ENCODE assay signal across 16 cellular contexts in genomic region chr5:64518784-64519183, GRCh38. TPM values are rescaled to one million over a fixed set of nuclear protein-coding genes. Genes with fewer than 3 reads are reported as not detected.
DNase-seq lines count a peak whose midpoint lies in the region; ATAC-seq and TF ChIP-seq lines count a peak whose summit lies in the region.
"Had no signal": no experiment of that assay in that cellular context is flagged by ENCODE, and none has a peak within 500 bp of the region (broad histone marks: within the 10 kb centered on the region; RNA-seq: fewer than 3 reads in every experiment).

No MANE protein-coding gene starts in this region.

- intact Hi-C loops in cardiac septum (cut with DNase I): no loop called here

- no peak for DNase-seq in GM20000 (ENCODE audit: low spot score)
- no peak for DNase-seq in medulla oblongata (ENCODE audit: extremely low spot score)
- DNase-seq in cardiac septum (ENCODE audit: low spot score): no peak
- no peak for DNase-seq in ecto neural progenitor cell (ENCODE audit: low spot score)
- DNase-seq: activated naive CD4-positive, alpha-beta T cell; heart left ventricle; left cardiac atrium; naive B cell; NCI-H446 treated with DMSO at 0.1 percent for 48 hours; stimulated activated naive CD4-positive, alpha-beta T cell treated with Interleukin-2 at 50 U/mL for 16 hours had no signal

- TF ChIP-seq CTCF in GM20000 (IDR thresholded peaks at IDR 0.05; ENCODE audit: extremely low read depth, missing control alignments): no peak

- ATAC-seq in GM18508 (IDR thresholded peaks at IDR 0.05; ENCODE audit: insufficient read depth, unreplicated experiment): peak; percentile 86
- peak; percentile 86 for ATAC-seq in GM21360 (IDR thresholded peaks at IDR 0.05; ENCODE audit: unreplicated experiment)
- peak; percentile 86 for ATAC-seq in HG02840 (IDR thresholded peaks at IDR 0.05; ENCODE audit: low FRiP score, unreplicated experiment)
- ATAC-seq in HG03558 (IDR thresholded peaks at IDR 0.05; ENCODE audit: extremely low read depth, unreplicated experiment): peak; percentile 85
- ATAC-seq: heart left ventricle, left cardiac atrium, Panc1 had no signal

RNA-seq across cellular contexts. Expression of gene RGS7BP, which starts 13.0 kb away (rescaled TPM):
- total RNA-seq in cardiac septum: 1.7 TPM
- total RNA-seq: T-helper 1 cell treated with Interleukin-12 subunit alpha and Interleukin-12 subunit beta and Interleukin-4 antibody, amounts not matched to agents 30 ng/mL and 1 ng/mL, for 36 hours had no signal
